ENCODE assay signal across 9 cellular contexts in the genomic region with DNA sequence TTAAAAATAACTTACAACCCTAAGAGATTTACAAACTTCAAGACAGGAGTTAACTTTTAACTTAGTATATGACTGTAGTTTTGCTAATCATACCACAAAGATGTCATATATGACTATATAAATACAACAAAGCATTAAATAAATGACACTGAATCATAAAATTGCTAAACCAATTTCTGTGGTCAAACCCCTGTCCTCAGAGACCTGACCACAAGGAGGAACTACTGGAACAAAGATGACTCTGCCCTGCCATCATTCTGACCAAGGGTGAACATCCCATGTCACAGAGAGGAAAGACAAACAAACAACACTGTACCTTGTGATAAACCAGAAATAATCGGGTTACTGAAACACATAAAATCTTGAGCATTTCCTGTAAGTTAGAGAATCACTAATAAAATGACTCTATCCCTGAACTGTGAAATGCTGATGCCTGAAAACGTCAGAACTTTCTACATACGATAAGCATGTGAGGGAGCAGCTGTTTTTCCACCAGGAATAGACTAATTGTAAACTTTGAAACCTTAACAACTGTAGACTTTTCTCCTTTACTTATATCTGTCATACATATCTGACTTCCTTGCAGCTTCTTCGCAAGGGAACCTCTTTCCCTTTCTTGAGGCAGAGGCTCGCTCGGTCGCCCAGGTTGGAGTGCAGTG. TPM values are rescaled to one million over a fixed set of nuclear protein-coding genes. Genes with fewer than 3 reads are reported as not detected.
A peak's percentile ranks its signal among the peaks of the same experiment; 100 is the strongest.
DNase-seq lines count a peak whose midpoint lies in the region; ATAC-seq and TF ChIP-seq lines count a peak whose summit lies in the region.
"Had no signal": no experiment of that assay in that cellular context is flagged by ENCODE, and none has a peak within 500 bp of the region (broad histone marks: within the 10 kb centered on the region; RNA-seq: fewer than 3 reads in every experiment).

No MANE protein-coding gene starts in this region.

- peak; percentile 9 to 16 for DNase-seq in activated CD4-positive, alpha-beta T cell treated with anti-CD3 and anti-CD28 coated beads, Interleukin-2, amount 50 U/mL, for 48 hours
- no peak for DNase-seq in activated CD4-positive, alpha-beta T cell treated with anti-CD3 and anti-CD28 coated beads, Interleukin-2, amount 50 U/mL, for 1 hour
- DNase-seq in SJSA1 (ENCODE audit: low read depth in 1 of 2, low spot score in 2 of 2) (peak; percentile 56 to 63), left lung (no peak), globus pallidus (ENCODE audit: low spot score) (no peak), gastrocnemius medialis (no peak)

- ATAC-seq in HG02852 (IDR thresholded peaks at IDR 0.05; ENCODE audit: unreplicated experiment) (peak; percentile 87), left lung (peak; percentile 73), GM19324 (IDR thresholded peaks at IDR 0.05; ENCODE audit: low FRiP score, unreplicated experiment) (no peak), gastrocnemius medialis (no peak)

- H3K4me1 ChIP-seq in SJSA1 (replicated peaks) (peaks cover 8% of the 10 kb centered on the region), left lung (peaks cover 0 to 10% of the 10 kb centered on the region in 2 donors), gastrocnemius medialis (no peaks in the 10 kb centered on the region)
- H3K4me1 ChIP-seq: parathyroid adenoma had no signal

- H3K27me3 ChIP-seq in SJSA1 (replicated peaks) (no peaks in the 10 kb centered on the region), left lung (no peaks in the 10 kb centered on the region), gastrocnemius medialis (no peaks in the 10 kb centered on the region)

- H3K36me3 ChIP-seq in SJSA1, result peaks cover 15% of the 10 kb centered on the region
- peaks cover 0 to 58% of the 10 kb centered on the region in 2 donors for H3K36me3 ChIP-seq in left lung
- peaks cover 0 to 52% of the 10 kb centered on the region in 2 donors for H3K36me3 ChIP-seq in gastrocnemius medialis

- H3K27ac ChIP-seq in SJSA1, result no peak overlapping the region
- H3K27ac ChIP-seq in left lung, result no peak overlapping the region
- no peak overlapping the region for H3K27ac ChIP-seq in gastrocnemius medialis
- H3K27ac ChIP-seq: parathyroid adenoma had no signal

- intact Hi-C loops in left lung (cut with DNase I) (no loop called here), gastrocnemius medialis (cut with DNase I; ENCODE audit: low total_unique reads) (no loop called here)

- no peak for TF ChIP-seq POLR2A in gastrocnemius medialis (IDR thresholded peaks at IDR 0.05)

- in situ Hi-C loops in gastrocnemius medialis (cut with MboI; ENCODE audit: low sequenced_read_pairs in 4 of 4), result no loop called here

- TF ChIP-seq CTCF in left lung (IDR thresholded peaks at IDR 0.05), result no peak
- no peak for TF ChIP-seq CTCF in gastrocnemius medialis (IDR thresholded peaks at IDR 0.05 in 4 of 5, conservative IDR thresholded peaks at IDR 0.05 in 1 of 5)

- H3K9me3 ChIP-seq in SJSA1 (replicated peaks) (no peaks in the 10 kb centered on the region), left lung (no peaks in the 10 kb centered on the region), gastrocnemius medialis (no peaks in the 10 kb centered on the region)

- H3K4me3 ChIP-seq in SJSA1, result no peak overlapping the region
- no peak overlapping the region for H3K4me3 ChIP-seq in left lung
- no peak overlapping the region for H3K4me3 ChIP-seq in gastrocnemius medialis

RNA-seq across cellular contexts. Expression of gene WDR59, which starts 47.9 kb away (rescaled TPM):
- total RNA-seq in SJSA1 (2014; rRNA removed; shearing (Covaris generic)), result 10.0 and 15.2 TPM in 2 replicates
- total RNA-seq in left lung (10 to 100 TPM; 46.9 to 47.1 TPM), gastrocnemius medialis (10 to 100 TPM; 12.9 to 31.3 (median 19.5) TPM)

Comparison
In these comparisons a context has a peak if more than half of its experiments do, and no peak if none do; other contexts are left out.
1. DNase-seq: peak in activated CD4-positive, alpha-beta T cell treated with anti-CD3 and anti-CD28 coated beads, Interleukin-2, amount 50 U/mL, for 48 hours (2 of 2) and SJSA1 (2 of 2); none in activated CD4-positive, alpha-beta T cell treated with anti-CD3 and anti-CD28 coated beads, Interleukin-2, amount 50 U/mL, for 1 hour (single experiment), left lung (0 of 2), globus pallidus (single experiment) and gastrocnemius medialis (0 of 2).
2. ATAC-seq: peak in HG02852 (single experiment) and left lung (single experiment); none in GM19324 (single experiment) and gastrocnemius medialis (0 of 2).